ENCODE assay signal across 7 cellular contexts in the genomic region with DNA sequence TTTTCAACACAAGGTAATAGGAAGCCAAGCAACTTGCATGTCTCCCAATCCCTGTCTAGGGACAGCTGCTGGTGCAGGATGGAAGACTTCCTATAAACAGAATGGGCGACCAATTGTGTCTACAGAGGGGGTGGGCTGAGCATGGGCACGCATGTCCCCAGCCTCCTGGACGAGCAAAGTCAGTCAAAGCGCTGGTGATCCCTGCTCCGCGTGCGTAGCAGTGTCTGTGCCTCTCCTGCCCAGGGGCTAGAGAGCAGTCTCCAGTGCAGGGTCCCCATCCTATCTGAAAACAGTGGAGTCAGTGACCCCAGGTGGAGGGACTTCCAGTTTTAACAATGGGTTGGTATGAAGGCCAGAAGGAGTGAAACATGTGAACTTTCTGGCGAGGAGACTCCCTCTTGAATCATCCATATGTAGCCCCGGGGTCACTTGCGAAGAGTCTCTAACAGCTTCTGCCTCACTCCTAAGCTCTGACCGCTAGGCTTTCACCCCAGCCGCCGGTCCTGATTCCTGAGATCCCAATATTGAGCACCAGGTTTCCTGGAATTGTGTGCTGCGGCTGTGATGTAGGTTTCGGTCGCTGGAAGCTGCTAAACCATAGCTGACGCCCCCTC. TPM values are rescaled to one million over a fixed set of nuclear protein-coding genes. Genes with fewer than 3 reads are reported as not detected.
A peak's percentile ranks its signal among the peaks of the same experiment; 100 is the strongest.
DNase-seq lines count a peak whose midpoint lies in the region; ATAC-seq and TF ChIP-seq lines count a peak whose summit lies in the region.

No MANE protein-coding gene starts in this region.

- no peak for DNase-seq in activated naive CD4-positive, alpha-beta T cell treated with anti-CD3 and anti-CD28 coated beads, Interleukin-2, amount 50 U/mL, for 72 hours (ENCODE audit: low spot score in 2 of 2)
- DNase-seq in left lung (no peak), mesenteric fat pad (ENCODE audit: low spot score) (no peak), T-helper 9 cell (no peak)

- H3K27ac ChIP-seq in HUES48 (ENCODE audit: low read depth, low read length) (no peak overlapping the region), left lung (peak overlapping the region; percentile 71 to 88), stomach smooth muscle (ENCODE audit: low read length) (peak overlapping the region; percentile 66)

- H3K36me3 Mint-ChIP-seq in activated naive CD4-positive, alpha-beta T cell treated with anti-CD3 and anti-CD28 coated beads, Interleukin-2, amount 50 U/mL, for 72 hours, result peaks cover 33 to 56% of the 10 kb centered on the region in 2 donors

- H3K27ac Mint-ChIP-seq in activated naive CD4-positive, alpha-beta T cell treated with anti-CD3 and anti-CD28 coated beads, Interleukin-2, amount 50 U/mL, for 72 hours, result peak overlapping the region; percentile 81 to 92

- H3K4me3 ChIP-seq in HUES48 (ENCODE audit: low read depth, low read length) (peak overlapping the region; percentile 38; the same call in 1 of the 2 replicates), left lung (peak overlapping the region; percentile 14 to 92), stomach smooth muscle (ENCODE audit: low read length in 2 of 2) (peak overlapping the region; percentile 54 to 87)

- H3K9ac ChIP-seq in HUES48 (ENCODE audit: low read depth, low read length), result no peak overlapping the region
- H3K9ac ChIP-seq in stomach smooth muscle (ENCODE audit: low read length in 2 of 2), result peak overlapping the region; percentile 55 to 66

- no peak for TF ChIP-seq CTCF in left lung (IDR thresholded peaks at IDR 0.05)

- peaks cover 20% of the 10 kb centered on the region for H3K36me3 ChIP-seq in HUES48 (ENCODE audit: control insufficient read depth, insufficient read depth, low read length)
- peaks cover 0 to 9% of the 10 kb centered on the region in 2 donors for H3K36me3 ChIP-seq in left lung
- peaks cover 4 to 7% of the 10 kb centered on the region in 2 donors for H3K36me3 ChIP-seq in stomach smooth muscle (ENCODE audit: control insufficient read depth in 2 of 2, insufficient read depth in 2 of 2, low read length in 2 of 2)

- H3K4me1 ChIP-seq in HUES48 (ENCODE audit: control insufficient read depth, insufficient read depth, low read length) (peaks cover 29% of the 10 kb centered on the region), left lung (peaks cover 23 to 26% of the 10 kb centered on the region in 2 donors), stomach smooth muscle (ENCODE audit: control insufficient read depth, insufficient read depth, low read length) (peaks cover 26% of the 10 kb centered on the region)

- peaks cover 29% of the 10 kb centered on the region for H3K27me3 ChIP-seq in HUES48 (ENCODE audit: control insufficient read depth, insufficient read depth, low read length)
- H3K27me3 ChIP-seq in left lung, result no peaks in the 10 kb centered on the region
- H3K27me3 ChIP-seq in stomach smooth muscle (ENCODE audit: control insufficient read depth in 1 of 2, insufficient read depth in 2 of 2, low read length in 2 of 2), result no peaks in the 10 kb centered on the region

- ATAC-seq in activated naive CD4-positive, alpha-beta T cell treated with anti-CD3 and anti-CD28 coated beads, Interleukin-2, amount 50 U/mL, for 72 hours, result no peak
- no peak for ATAC-seq in left lung
- no peak for ATAC-seq in GM18868 (IDR thresholded peaks at IDR 0.05; ENCODE audit: unreplicated experiment)

- H3K9me3 Mint-ChIP-seq in activated naive CD4-positive, alpha-beta T cell treated with anti-CD3 and anti-CD28 coated beads, Interleukin-2, amount 50 U/mL, for 72 hours, result peaks cover 5 to 10% of the 10 kb centered on the region in 2 donors

- H3K9me3 ChIP-seq in HUES48 (ENCODE audit: control insufficient read depth, insufficient read depth, low read length) (peaks cover 6% of the 10 kb centered on the region), left lung (no peaks in the 10 kb centered on the region), stomach smooth muscle (ENCODE audit: control insufficient read depth in 2 of 2, low read length in 2 of 2) (no peaks in the 10 kb centered on the region)

- intact Hi-C loops in left lung (cut with DNase I), result no loop called here

RNA-seq across cellular contexts. Expression of gene CASP2, which starts 0.7 kb away (rescaled TPM):
- 100 to 1,000 TPM in 1 of 2 donors, 10 to 100 TPM in 1; 82.0 to 118 TPM for total RNA-seq in activated naive CD4-positive, alpha-beta T cell treated with anti-CD3 and anti-CD28 coated beads, Interleukin-2, amount 50 U/mL, for 72 hours
- total RNA-seq in left lung (10 to 100 TPM; 36.3 to 43.0 TPM), mesenteric fat pad (19.0 TPM)

RNA-seq across cellular contexts. Expression of gene TMEM139, which starts 2.7 kb away (rescaled TPM):
- total RNA-seq in activated naive CD4-positive, alpha-beta T cell treated with anti-CD3 and anti-CD28 coated beads, Interleukin-2, amount 50 U/mL, for 72 hours, result 1 to 10 TPM; 1.3 to 1.6 TPM
- total RNA-seq in left lung, result 10 to 100 TPM; 18.5 to 48.1 TPM
- total RNA-seq in mesenteric fat pad, result 3.7 TPM

RNA-seq across cellular contexts. Expression of gene GSTK1, which starts 24.2 kb away (rescaled TPM):
- total RNA-seq in activated naive CD4-positive, alpha-beta T cell treated with anti-CD3 and anti-CD28 coated beads, Interleukin-2, amount 50 U/mL, for 72 hours, result 100 to 1,000 TPM; 140 to 238 TPM
- 100 to 1,000 TPM; 124 to 151 TPM for total RNA-seq in left lung
- total RNA-seq in mesenteric fat pad, result 177 TPM

RNA-seq across cellular contexts. Expression of gene CLCN1, which starts 28.5 kb away (rescaled TPM):
- total RNA-seq in activated naive CD4-positive, alpha-beta T cell treated with anti-CD3 and anti-CD28 coated beads, Interleukin-2, amount 50 U/mL, for 72 hours, result under 1 TPM; 0.12 to 0.16 TPM
- total RNA-seq in left lung, result under 1 TPM; 0.08 to 0.09 TPM
- total RNA-seq in mesenteric fat pad, result 0.22 TPM
